ENCODE assay signal across 3 cellular contexts in the genomic region with DNA sequence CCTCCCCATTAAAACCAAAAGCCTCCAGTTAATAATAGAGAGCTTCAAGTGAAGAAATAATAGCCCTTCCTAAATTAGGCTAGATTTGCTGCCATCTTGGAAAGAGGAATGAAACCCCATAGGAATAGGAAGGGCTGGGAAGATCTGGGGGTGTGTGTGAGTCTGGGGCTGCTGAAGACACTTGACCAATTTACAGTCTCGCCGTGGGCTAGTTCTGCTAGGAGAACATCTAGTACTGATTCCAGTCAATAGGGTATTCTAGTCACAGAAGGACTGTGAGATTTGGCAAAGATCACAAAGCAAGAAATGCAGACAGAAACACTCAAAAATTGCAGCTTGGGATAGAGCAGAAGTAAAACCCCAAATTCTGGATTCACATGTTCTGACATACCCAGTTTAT.
TF ChIP-seq lines count a peak whose summit lies in the region.

No MANE protein-coding gene starts in this region.

TF ChIP-seq in SK-N-SH, 30 proteins besides CTCF, POLR2A, EP300 and RAD21 (continued from another document):
- TF ChIP-seq POLR2AphosphoS5 (IDR thresholded peaks at IDR 0.05; ENCODE audit: low read depth, low read length) (no peak), USF2 (IDR thresholded peaks at IDR 0.05; ENCODE audit: borderline replicate concordance, low read depth, low read length) (no peak), GABPA (IDR thresholded peaks at IDR 0.05; ENCODE audit: low read depth) (no peak)

TF ChIP-seq in SK-N-SH treated with all-trans-retinoic acid at 6 μM for 48 hours, 23 proteins besides CTCF, POLR2A, EP300 and RAD21 (continued from another document and continues in another):
- TF ChIP-seq CSRNP3 (CRISPR knock-in tag; IDR thresholded peaks at IDR 0.05): no peak
- TF ChIP-seq, protein P1, sequence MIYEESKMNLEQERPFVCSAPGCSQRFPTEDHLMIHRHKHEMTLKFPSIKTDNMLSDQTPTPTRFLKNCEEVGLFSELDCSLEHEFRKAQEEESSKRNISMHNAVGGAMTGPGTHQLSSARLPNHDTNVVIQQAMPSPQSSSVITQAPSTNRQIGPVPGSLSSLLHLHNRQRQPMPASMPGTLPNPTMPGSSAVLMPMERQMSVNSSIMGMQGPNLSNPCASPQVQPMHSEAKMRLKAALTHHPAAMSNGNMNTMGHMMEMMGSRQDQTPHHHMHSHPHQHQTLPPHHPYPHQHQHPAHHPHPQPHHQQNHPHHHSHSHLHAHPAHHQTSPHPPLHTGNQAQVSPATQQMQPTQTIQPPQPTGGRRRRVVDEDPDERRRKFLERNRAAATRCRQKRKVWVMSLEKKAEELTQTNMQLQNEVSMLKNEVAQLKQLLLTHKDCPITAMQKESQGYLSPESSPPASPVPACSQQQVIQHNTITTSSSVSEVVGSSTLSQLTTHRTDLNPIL (CRISPR knock-in tag; IDR thresholded peaks at IDR 0.05; ENCODE audit: low read depth): no peak
- no peak for TF ChIP-seq ZNF70 (CRISPR knock-in tag; IDR thresholded peaks at IDR 0.05)
- TF ChIP-seq, protein P2, sequence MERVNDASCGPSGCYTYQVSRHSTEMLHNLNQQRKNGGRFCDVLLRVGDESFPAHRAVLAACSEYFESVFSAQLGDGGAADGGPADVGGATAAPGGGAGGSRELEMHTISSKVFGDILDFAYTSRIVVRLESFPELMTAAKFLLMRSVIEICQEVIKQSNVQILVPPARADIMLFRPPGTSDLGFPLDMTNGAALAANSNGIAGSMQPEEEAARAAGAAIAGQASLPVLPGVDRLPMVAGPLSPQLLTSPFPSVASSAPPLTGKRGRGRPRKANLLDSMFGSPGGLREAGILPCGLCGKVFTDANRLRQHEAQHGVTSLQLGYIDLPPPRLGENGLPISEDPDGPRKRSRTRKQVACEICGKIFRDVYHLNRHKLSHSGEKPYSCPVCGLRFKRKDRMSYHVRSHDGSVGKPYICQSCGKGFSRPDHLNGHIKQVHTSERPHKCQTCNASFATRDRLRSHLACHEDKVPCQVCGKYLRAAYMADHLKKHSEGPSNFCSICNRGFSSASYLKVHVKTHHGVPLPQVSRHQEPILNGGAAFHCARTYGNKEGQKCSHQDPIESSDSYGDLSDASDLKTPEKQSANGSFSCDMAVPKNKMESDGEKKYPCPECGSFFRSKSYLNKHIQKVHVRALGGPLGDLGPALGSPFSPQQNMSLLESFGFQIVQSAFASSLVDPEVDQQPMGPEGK (CRISPR knock-in tag; IDR thresholded peaks at IDR 0.05; ENCODE audit: borderline replicate concordance): no peak
- no peak for TF ChIP-seq POU6F1 (CRISPR knock-in tag; IDR thresholded peaks at IDR 0.05; ENCODE audit: borderline replicate concordance, low read depth)
- TF ChIP-seq ZC3H10 (CRISPR knock-in tag; IDR thresholded peaks at IDR 0.05): no peak
- no peak for TF ChIP-seq ZNF8 (CRISPR knock-in tag; IDR thresholded peaks at IDR 0.05)
- no peak for TF ChIP-seq ZFP30 (CRISPR knock-in tag; IDR thresholded peaks at IDR 0.05)
- no peak for TF ChIP-seq ESRRG (CRISPR knock-in tag; IDR thresholded peaks at IDR 0.05)
- no peak for TF ChIP-seq SNAI2 (CRISPR knock-in tag; IDR thresholded peaks at IDR 0.05)
- TF ChIP-seq TCF4 (CRISPR knock-in tag; IDR thresholded peaks at IDR 0.05; ENCODE audit: borderline replicate concordance): no peak
- no peak for TF ChIP-seq OSR1 (CRISPR knock-in tag; IDR thresholded peaks at IDR 0.05)
- no peak for TF ChIP-seq BACH2 (CRISPR knock-in tag; IDR thresholded peaks at IDR 0.05; ENCODE audit: borderline replicate concordance)
- no peak for TF ChIP-seq RARB (CRISPR knock-in tag; IDR thresholded peaks at IDR 0.05)
- TF ChIP-seq CSDC2 (CRISPR knock-in tag; IDR thresholded peaks at IDR 0.05): no peak
- TF ChIP-seq GLIS3 (CRISPR knock-in tag; IDR thresholded peaks at IDR 0.05): no peak
- no peak for TF ChIP-seq ZNF565 (CRISPR knock-in tag; conservative IDR thresholded peaks at IDR 0.05; ENCODE audit: low read depth)
- no peak for TF ChIP-seq TSHZ2 (CRISPR knock-in tag; IDR thresholded peaks at IDR 0.05)

TF ChIP-seq in neural cell, 6 proteins besides CTCF, POLR2A, EP300 and RAD21 (continued from another document):
- TF ChIP-seq, protein P3, sequence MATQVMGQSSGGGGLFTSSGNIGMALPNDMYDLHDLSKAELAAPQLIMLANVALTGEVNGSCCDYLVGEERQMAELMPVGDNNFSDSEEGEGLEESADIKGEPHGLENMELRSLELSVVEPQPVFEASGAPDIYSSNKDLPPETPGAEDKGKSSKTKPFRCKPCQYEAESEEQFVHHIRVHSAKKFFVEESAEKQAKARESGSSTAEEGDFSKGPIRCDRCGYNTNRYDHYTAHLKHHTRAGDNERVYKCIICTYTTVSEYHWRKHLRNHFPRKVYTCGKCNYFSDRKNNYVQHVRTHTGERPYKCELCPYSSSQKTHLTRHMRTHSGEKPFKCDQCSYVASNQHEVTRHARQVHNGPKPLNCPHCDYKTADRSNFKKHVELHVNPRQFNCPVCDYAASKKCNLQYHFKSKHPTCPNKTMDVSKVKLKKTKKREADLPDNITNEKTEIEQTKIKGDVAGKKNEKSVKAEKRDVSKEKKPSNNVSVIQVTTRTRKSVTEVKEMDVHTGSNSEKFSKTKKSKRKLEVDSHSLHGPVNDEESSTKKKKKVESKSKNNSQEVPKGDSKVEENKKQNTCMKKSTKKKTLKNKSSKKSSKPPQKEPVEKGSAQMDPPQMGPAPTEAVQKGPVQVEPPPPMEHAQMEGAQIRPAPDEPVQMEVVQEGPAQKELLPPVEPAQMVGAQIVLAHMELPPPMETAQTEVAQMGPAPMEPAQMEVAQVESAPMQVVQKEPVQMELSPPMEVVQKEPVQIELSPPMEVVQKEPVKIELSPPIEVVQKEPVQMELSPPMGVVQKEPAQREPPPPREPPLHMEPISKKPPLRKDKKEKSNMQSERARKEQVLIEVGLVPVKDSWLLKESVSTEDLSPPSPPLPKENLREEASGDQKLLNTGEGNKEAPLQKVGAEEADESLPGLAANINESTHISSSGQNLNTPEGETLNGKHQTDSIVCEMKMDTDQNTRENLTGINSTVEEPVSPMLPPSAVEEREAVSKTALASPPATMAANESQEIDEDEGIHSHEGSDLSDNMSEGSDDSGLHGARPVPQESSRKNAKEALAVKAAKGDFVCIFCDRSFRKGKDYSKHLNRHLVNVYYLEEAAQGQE (IDR thresholded peaks at IDR 0.05; ENCODE audit: borderline replicate concordance): no peak
